In the genomic region with DNA sequence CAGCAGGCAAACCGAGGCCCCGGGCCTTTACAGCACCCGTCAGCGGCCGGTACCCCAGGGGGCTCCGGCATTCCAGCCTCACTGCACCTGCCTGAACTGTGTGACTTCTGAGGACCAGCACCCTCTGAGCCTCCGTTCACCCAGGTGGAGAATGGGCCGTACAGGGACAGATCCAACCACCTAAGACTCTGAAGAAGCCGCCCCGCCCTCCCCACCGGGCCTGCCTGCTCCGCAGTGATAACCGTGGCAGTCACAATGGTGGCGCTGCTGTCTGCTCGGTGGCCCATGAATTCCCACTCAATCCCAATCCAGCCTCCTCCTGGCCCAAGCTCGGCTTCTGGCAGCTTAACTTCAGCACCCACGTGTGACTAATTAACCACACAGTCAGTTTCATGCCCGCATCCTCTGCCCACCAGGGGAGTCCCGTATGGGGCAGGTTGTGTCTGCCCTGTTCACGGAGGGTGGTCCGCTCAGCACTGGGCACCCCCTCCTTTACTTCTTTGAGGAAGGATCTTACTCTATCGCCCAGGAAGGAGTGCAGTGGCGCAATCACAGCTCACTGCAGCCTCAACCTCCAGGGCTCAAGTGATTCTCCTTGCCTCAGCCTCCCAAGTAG, we compare ENCODE assay signal across 12 cellular contexts. TPM values are rescaled to one million over a fixed set of nuclear protein-coding genes. Genes with fewer than 3 reads are reported as not detected.
DNase-seq lines count a peak whose midpoint lies in the region; ATAC-seq and TF ChIP-seq lines count a peak whose summit lies in the region.
"Had no signal": no experiment of that assay in that cellular context is flagged by ENCODE, and none has a peak within 500 bp of the region (broad histone marks: within the 10 kb centered on the region; RNA-seq: fewer than 3 reads in every experiment).

No MANE protein-coding gene starts in this region.

- H3K4me3 ChIP-seq in RWPE2 (ENCODE audit: severe bottlenecking): no peak overlapping the region
- H3K4me3 ChIP-seq: MG63, upper lobe of right lung had no signal

- H3K9me3 Mint-ChIP-seq in natural killer cell treated with Interleukin-12 subunit alpha and Interleukin-12 subunit beta and Interleukin-15 and Interleukin-18, amount 100 ng/mL, for 72 hours: no peaks in the 10 kb centered on the region

- H3K4me1 ChIP-seq in RWPE2 (ENCODE audit: insufficient read depth, poor library complexity, severe bottlenecking): no peaks in the 10 kb centered on the region

- H3K27ac ChIP-seq in RWPE2 (ENCODE audit: poor library complexity, severe bottlenecking): no peak overlapping the region
- H3K27ac ChIP-seq: upper lobe of right lung had no signal

- no peaks in the 10 kb centered on the region for H3K36me3 Mint-ChIP-seq in natural killer cell treated with Interleukin-12 subunit alpha and Interleukin-12 subunit beta and Interleukin-15 and Interleukin-18, amount 100 ng/mL, for 72 hours

- H3K27me3 Mint-ChIP-seq in natural killer cell treated with Interleukin-12 subunit alpha and Interleukin-12 subunit beta and Interleukin-15 and Interleukin-18, amount 100 ng/mL, for 72 hours: no peaks in the 10 kb centered on the region

- peak; percentile 32 for TF ChIP-seq CTCF in GM10266 (IDR thresholded peaks at IDR 0.05; ENCODE audit: control insufficient read depth, insufficient read depth, low read depth, missing control alignments)
- no peak for TF ChIP-seq CTCF in RWPE2 (IDR thresholded peaks at IDR 0.05; ENCODE audit: poor library complexity, severe bottlenecking)

- no peaks in the 10 kb centered on the region for H3K27me3 ChIP-seq in RWPE2 (ENCODE audit: insufficient read depth, poor library complexity, severe bottlenecking)
- H3K27me3 ChIP-seq: MG63, upper lobe of right lung had no signal

- peak; percentile 62 for DNase-seq in GM10266 (ENCODE audit: extremely low spot score)
- DNase-seq in RWPE2 (ENCODE audit: low spot score): peak; percentile 47
- peak; percentile 56 for DNase-seq in natural killer cell treated with Interleukin-12 subunit alpha and Interleukin-12 subunit beta and Interleukin-15 and Interleukin-18, amount 100 ng/mL, for 72 hours (ENCODE audit: low spot score)
- DNase-seq in T1000 (lab: John Stamatoyannopoulos, UW): no peak
- no peak for DNase-seq in NCI-H1417 treated with DMSO at 0.1 percent for 48 hours (lab: John Stamatoyannopoulos, UW)
- DNase-seq in NOMO-1 treated with DMSO at 0.1 percent for 48 hours (lab: John Stamatoyannopoulos, UW; ENCODE audit: unreplicated experiment): no peak
- DNase-seq: MG63, NCI-H774, T-helper 2 cell, upper lobe of right lung had no signal

- peak overlapping the region in 1 of 2 donors; percentile 45 for H3K27ac Mint-ChIP-seq in natural killer cell treated with Interleukin-12 subunit alpha and Interleukin-12 subunit beta and Interleukin-15 and Interleukin-18, amount 100 ng/mL, for 72 hours

- H3K36me3 ChIP-seq in RWPE2 (ENCODE audit: low read depth): peaks cover 22% of the 10 kb centered on the region

- H3K9me3 ChIP-seq in RWPE2 (ENCODE audit: severe bottlenecking): no peaks in the 10 kb centered on the region
- H3K9me3 ChIP-seq: MG63, upper lobe of right lung had no signal

- ATAC-seq in GM19463 (IDR thresholded peaks at IDR 0.05; ENCODE audit: unreplicated experiment) (peak; percentile 3), RWPE2 (ENCODE audit: low read depth) (no peak), GM18519 (IDR thresholded peaks at IDR 0.05; ENCODE audit: low FRiP score, unreplicated experiment) (no peak)
- ATAC-seq in natural killer cell treated with Interleukin-12 subunit alpha and Interleukin-12 subunit beta and Interleukin-15 and Interleukin-18, amount 100 ng/mL, for 72 hours: no peak
- ATAC-seq: upper lobe of right lung had no signal

- H3K4me3 Mint-ChIP-seq in natural killer cell treated with Interleukin-12 subunit alpha and Interleukin-12 subunit beta and Interleukin-15 and Interleukin-18, amount 100 ng/mL, for 72 hours: no peak overlapping the region

- peaks cover 16 to 18% of the 10 kb centered on the region in 2 donors for H3K4me1 Mint-ChIP-seq in natural killer cell treated with Interleukin-12 subunit alpha and Interleukin-12 subunit beta and Interleukin-15 and Interleukin-18, amount 100 ng/mL, for 72 hours (ENCODE audit: low read depth in 2 of 2)

RNA-seq across cellular contexts. Expression of a gene that starts 3.4 kb away (rescaled TPM):
- 10 to 100 TPM; 60.4 to 87.9 TPM for total RNA-seq in natural killer cell treated with Interleukin-12 subunit alpha and Interleukin-12 subunit beta and Interleukin-15 and Interleukin-18, amount 100 ng/mL, for 72 hours

RNA-seq across cellular contexts. Expression of a gene that starts 43.8 kb away (rescaled TPM):
- 100 to 1,000 TPM; 179 to 184 TPM for total RNA-seq in natural killer cell treated with Interleukin-12 subunit alpha and Interleukin-12 subunit beta and Interleukin-15 and Interleukin-18, amount 100 ng/mL, for 72 hours

RNA-seq across cellular contexts. Expression of a gene that starts 56.4 kb away (rescaled TPM):
- total RNA-seq in natural killer cell treated with Interleukin-12 subunit alpha and Interleukin-12 subunit beta and Interleukin-15 and Interleukin-18, amount 100 ng/mL, for 72 hours: 100 to 1,000 TPM in 1 of 2 donors, 10 to 100 TPM in 1; 92.5 to 233 TPM

Comparison
In these comparisons a context has a peak if more than half of its experiments do, and no peak if none do; other contexts are left out.
1. DNase-seq: peak in GM10266 (single experiment), RWPE2 (single experiment) and natural killer cell treated with Interleukin-12 subunit alpha and Interleukin-12 subunit beta and Interleukin-15 and Interleukin-18, amount 100 ng/mL, for 72 hours (single experiment); none in T1000 (single experiment), NCI-H1417 treated with DMSO at 0.1 percent for 48 hours (single experiment) and NOMO-1 treated with DMSO at 0.1 percent for 48 hours (single experiment).